23 cellular contexts compared by ENCODE assay signal in genomic region chr13:51240178-51240577, GRCh38. TPM values are rescaled to one million over a fixed set of nuclear protein-coding genes. Genes with fewer than 3 reads are reported as not detected.
DNase-seq lines count a peak whose midpoint lies in the region; TF ChIP-seq lines count a peak whose summit lies in the region.
"Had no signal": no experiment of that assay in that cellular context is flagged by ENCODE, and none has a peak within 500 bp of the region (broad histone marks: within the 10 kb centered on the region; RNA-seq: fewer than 3 reads in every experiment).

No MANE protein-coding gene starts in this region.

- TF ChIP-seq CTCF in tibial nerve (IDR thresholded peaks at IDR 0.05): no peak

- H3K9me3 ChIP-seq in SK-N-MC (ENCODE audit: low read depth, low read length) (no peaks in the 10 kb centered on the region), muscle layer of duodenum (ENCODE audit: control insufficient read depth in 1 of 2, low read length in 2 of 2) (no peaks in the 10 kb centered on the region), tibial nerve (no peaks in the 10 kb centered on the region)
- H3K9me3 ChIP-seq: ovary, right atrium auricular region had no signal

- TF ChIP-seq POLR2A in tibial nerve (IDR thresholded peaks at IDR 0.05): no peak

- TF ChIP-seq EP300 in tibial nerve (IDR thresholded peaks at IDR 0.05): peak in 1 of 2 donors; percentile 68

- H3K27me3 ChIP-seq in muscle layer of duodenum (ENCODE audit: low read depth, low read length) (no peaks in the 10 kb centered on the region), tibial nerve (no peaks in the 10 kb centered on the region)
- H3K27me3 ChIP-seq: ovary, right atrium auricular region had no signal

- WGBS in tibial nerve, 2 donors: 52 to 58% methylated on average over 5 of the region's 5 CpGs

- peaks cover 0 to 32% of the 10 kb centered on the region in 2 donors for H3K4me1 ChIP-seq in muscle layer of duodenum (ENCODE audit: control insufficient read depth in 1 of 2, insufficient read depth in 2 of 2, low read length in 2 of 2)
- peaks cover 0 to 44% (median 14%) of the 10 kb centered on the region in 4 donors for H3K4me1 ChIP-seq in tibial nerve

- DNase-seq in SK-N-MC (ENCODE audit: low read depth, low spot score) (no peak), dermis blood vessel endothelial cell (peak; percentile 23), tibial nerve (ENCODE audit: low spot score in 2 of 2) (no peak), SKM-1 (lab: John Stamatoyannopoulos, UW; ENCODE audit: unreplicated experiment) (no peak), NCI-H748 (lab: John Stamatoyannopoulos, UW; ENCODE audit: unreplicated experiment) (no peak), NCI-H1105 (lab: John Stamatoyannopoulos, UW) (no peak)
- DNase-seq: activated CD4-positive, alpha-beta T cell treated with anti-CD3 and anti-CD28 coated beads, Interleukin-2, amount 50 U/mL, for 1 hour; activated CD4-positive, CD25-positive, alpha-beta regulatory T cell; activated naive CD8-positive, alpha-beta T cell treated with anti-CD3 and anti-CD28 coated beads, Interleukin-2, amount 50 U/mL, for 24 hours; activated T-cell treated with anti-CD3 and anti-CD28 coated beads, Interleukin-2, amount 50 U/mL, for 48 hours; COR-L47; DMS53; Kasumi-1; left colon; NCI-H146; NCI-H446 treated with DMSO at 0.1 percent for 48 hours; NCI-H82; ovary; stimulated activated CD4-positive, alpha-beta T cell treated with anti-CD3 and anti-CD28 coated beads, Interleukin-2, amount 100 ng/mL, for 24 hours; trophoblast cell had no signal

- peak overlapping the region; percentile 96 for H3K27ac ChIP-seq in SK-N-MC
- H3K27ac ChIP-seq in muscle layer of duodenum (ENCODE audit: low read length): peak overlapping the region; percentile 64
- peak overlapping the region in 3 of 4 donors; percentile 7 to 84 (median 53) for H3K27ac ChIP-seq in tibial nerve
- H3K27ac ChIP-seq: ovary, RWPE1 had no signal

- no peak overlapping the region for H3K9ac ChIP-seq in SK-N-MC (ENCODE audit: insufficient read length)

- H3K4me3 ChIP-seq in SK-N-MC: no peak overlapping the region
- H3K4me3 ChIP-seq in muscle layer of duodenum (ENCODE audit: low read depth in 1 of 2, low read length in 2 of 2): no peak overlapping the region
- no peak overlapping the region for H3K4me3 ChIP-seq in tibial nerve
- H3K4me3 ChIP-seq: ovary, right atrium auricular region had no signal

- H3K36me3 ChIP-seq in SK-N-MC (ENCODE audit: insufficient read depth, low read length) (no peaks in the 10 kb centered on the region), muscle layer of duodenum (ENCODE audit: control insufficient read depth in 1 of 2, insufficient read depth in 2 of 2, low read length in 2 of 2) (no peaks in the 10 kb centered on the region), tibial nerve (no peaks in the 10 kb centered on the region)
- H3K36me3 ChIP-seq: ovary, right atrium auricular region had no signal

RNA-seq across cellular contexts. Expression of gene FAM124A, which starts 18.0 kb away (rescaled TPM):
- total RNA-seq in dermis blood vessel endothelial cell: 9.4 and 9.7 TPM in 2 replicates
- 10 to 100 TPM; 12.8 to 30.9 (median 21.8) TPM for total RNA-seq in tibial nerve
